ENCODE assay signal across 23 cellular contexts in genomic region chr13:111272117-111272516, GRCh38. TPM values are rescaled to one million over a fixed set of nuclear protein-coding genes. Genes with fewer than 3 reads are reported as not detected.
DNase-seq lines count a peak whose midpoint lies in the region; ATAC-seq and TF ChIP-seq lines count a peak whose summit lies in the region.
"Had no signal": no experiment of that assay in that cellular context is flagged by ENCODE, and none has a peak within 500 bp of the region (broad histone marks: within the 10 kb centered on the region; RNA-seq: fewer than 3 reads in every experiment).

No MANE protein-coding gene starts in this region.

- H3K4me3 Mint-ChIP-seq in progenitor cell of endocrine pancreas (ENCODE audit: low read depth) = no peak overlapping the region

- TF ChIP-seq CTCF in left ventricle myocardium inferior (IDR thresholded peaks at IDR 0.05; ENCODE audit: borderline replicate concordance) (no peak), dorsolateral prefrontal cortex (IDR thresholded peaks at IDR 0.05 in 54 of 56, conservative IDR thresholded peaks at IDR 0.05 in 2 of 56; ENCODE audit: low read depth in 1 of 56, partially characterized antibody in 56 of 56) (no peak), prostate gland (IDR thresholded peaks at IDR 0.05) (no peak), progenitor cell of endocrine pancreas (IDR thresholded peaks at IDR 0.05; ENCODE audit: unreplicated experiment) (no peak)

- TF ChIP-seq POLR2A in prostate gland (IDR thresholded peaks at IDR 0.05) = no peak

- no peaks in the 10 kb centered on the region for H3K27me3 Mint-ChIP-seq in progenitor cell of endocrine pancreas

- no peaks in the 10 kb centered on the region for H3K9me3 Mint-ChIP-seq in progenitor cell of endocrine pancreas (ENCODE audit: low read depth)

- H3K36me3 ChIP-seq in left ventricle myocardium inferior (peaks cover 83% of the 10 kb centered on the region), prostate gland (no peaks in the 10 kb centered on the region)

- 50% methylated on average over 7 of the region's 7 CpGs for WGBS in prostate gland

- H3K27me3 ChIP-seq in left ventricle myocardium inferior (ENCODE audit: low read depth) (no peaks in the 10 kb centered on the region), dorsolateral prefrontal cortex (no peaks in the 10 kb centered on the region), prostate gland (replicated peaks; ENCODE audit: insufficient read depth) (no peaks in the 10 kb centered on the region)

- H3K4me3 ChIP-seq in left ventricle myocardium inferior (no peak overlapping the region), dorsolateral prefrontal cortex (peak overlapping the region in 1 of 59 donors; percentile 3), prostate gland (no peak overlapping the region)
- H3K4me3 ChIP-seq: PC-9, SK-N-MC had no signal

- DNase-seq in left ventricle myocardium inferior (no peak), cardiac septum (ENCODE audit: low spot score) (no peak), dorsolateral prefrontal cortex (no peak), prostate gland (ENCODE audit: low spot score) (no peak), progenitor cell of endocrine pancreas (ENCODE audit: low spot score, unreplicated experiment) (no peak), GM03348 (ENCODE audit: low spot score) (no peak)
- no peak for DNase-seq in stimulated activated CD4-positive, alpha-beta T cell treated with anti-CD3 and anti-CD28 coated beads, Interleukin-2, amount 100 ng/mL, for 24 hours
- DNase-seq: MM.1S, NCI-H1092, NCI-H1436, NCI-H187 treated with DMSO at 0.1 percent for 48 hours, NCI-H2227 treated with DMSO at 0.1 percent for 48 hours, NCI-H510A, PC-9, RPMI8226, SHP77 treated with DMSO at 0.1 percent for 48 hours had no signal

- peaks cover 14% of the 10 kb centered on the region for H3K36me3 Mint-ChIP-seq in progenitor cell of endocrine pancreas (ENCODE audit: insufficient read depth)

- ATAC-seq in HG03196 (IDR thresholded peaks at IDR 0.05; ENCODE audit: unreplicated experiment) = no peak

- H3K4me1 ChIP-seq in left ventricle myocardium inferior (peaks cover 53% of the 10 kb centered on the region), prostate gland (replicated peaks) (peaks cover 19% of the 10 kb centered on the region)

- intact Hi-C loops in left ventricle myocardium inferior (cut with micrococcal nuclease) (no loop called here), cardiac septum (cut with DNase I) (no loop called here), dorsolateral prefrontal cortex (cut with DNase I) (no loop called here), prostate gland (cut with DNase I) (no loop called here)

- H3K27ac Mint-ChIP-seq in progenitor cell of endocrine pancreas = no peak overlapping the region

- H3K4me1 Mint-ChIP-seq in progenitor cell of endocrine pancreas (ENCODE audit: low read depth) = no peaks in the 10 kb centered on the region

- peak overlapping the region; percentile 21 for H3K27ac ChIP-seq in left ventricle myocardium inferior (replicated peaks)
- peak overlapping the region in 51 of 59 donors; percentile 5 to 81 (median 65) for H3K27ac ChIP-seq in dorsolateral prefrontal cortex
- H3K27ac ChIP-seq in prostate gland = peak overlapping the region; percentile 36 to 62
- H3K27ac ChIP-seq: C4-2B, PC-9, SK-N-MC had no signal

- H3K9me3 ChIP-seq in left ventricle myocardium inferior (replicated peaks) (no peaks in the 10 kb centered on the region), prostate gland (no peaks in the 10 kb centered on the region)

RNA-seq across cellular contexts. Expression of gene TEX29, which starts 48.3 kb away (rescaled TPM):
- total RNA-seq in left ventricle myocardium inferior (not detected), cardiac septum (0.70 TPM), dorsolateral prefrontal cortex (10 to 100 TPM in 32 of 120 experiments, 1 to 10 TPM in 88; 1.6 to 21.5 (median 7.5) TPM), prostate gland (1 to 10 TPM in 1 of 2 donors, not detected in 1; 1.4 TPM), progenitor cell of endocrine pancreas (0.43 and 0.44 TPM in 2 replicates)
- total RNA-seq: A172, Daoy, H4, LHCN-M2, PC-9 had no signal
